In genomic region chr10:34539533-34540315, GRCh38 we compare ENCODE assay signal across 8 cellular contexts.
DNase-seq lines count a peak whose midpoint lies in the region; ATAC-seq and TF ChIP-seq lines count a peak whose summit lies in the region.

No MANE protein-coding gene starts in this region.

- peaks cover 0 to 2% (median 0%) of the 10 kb centered on the region in 4 donors for H3K4me1 Mint-ChIP-seq in CD4-positive, alpha-beta memory T cell
- H3K4me1 Mint-ChIP-seq in activated naive CD8-positive, alpha-beta T cell treated with anti-CD3 and anti-CD28 coated beads for 36 hours = no peaks in the 10 kb centered on the region

- no peak overlapping the region for H2BK5ac ChIP-seq in mesenchymal stem cell (ENCODE audit: low read depth, low read length, poor library complexity, severe bottlenecking)

- H3K4me1 ChIP-seq in CD4-positive, alpha-beta memory T cell (ENCODE audit: insufficient read depth, low read length) = no peaks in the 10 kb centered on the region
- peaks cover 6% of the 10 kb centered on the region for H3K4me1 ChIP-seq in body of pancreas
- peaks cover 7% of the 10 kb centered on the region for H3K4me1 ChIP-seq in mesenchymal stem cell (ENCODE audit: control insufficient read depth, insufficient read depth, low read depth, low read length)

- peaks cover 0 to 5% of the 10 kb centered on the region in 2 donors for H3K27me3 Mint-ChIP-seq in CD4-positive, alpha-beta memory T cell
- H3K27me3 Mint-ChIP-seq in activated naive CD8-positive, alpha-beta T cell treated with anti-CD3 and anti-CD28 coated beads for 36 hours = no peaks in the 10 kb centered on the region

- H3K9me3 Mint-ChIP-seq in CD4-positive, alpha-beta memory T cell = no peaks in the 10 kb centered on the region
- H3K9me3 Mint-ChIP-seq in activated naive CD8-positive, alpha-beta T cell treated with anti-CD3 and anti-CD28 coated beads for 36 hours = no peaks in the 10 kb centered on the region

- no peaks in the 10 kb centered on the region for H3K27me3 ChIP-seq in CD4-positive, alpha-beta memory T cell (ENCODE audit: insufficient read depth, low read length)
- H3K27me3 ChIP-seq in body of pancreas = no peaks in the 10 kb centered on the region
- no peaks in the 10 kb centered on the region for H3K27me3 ChIP-seq in mesenchymal stem cell (ENCODE audit: control insufficient read depth in 1 of 2, insufficient read depth in 1 of 2, low read length in 2 of 2)

- no peaks in the 10 kb centered on the region for H3K9me3 ChIP-seq in CD4-positive, alpha-beta memory T cell (ENCODE audit: control insufficient read depth in 1 of 2, low read length in 2 of 2)
- no peaks in the 10 kb centered on the region for H3K9me3 ChIP-seq in body of pancreas
- H3K9me3 ChIP-seq in mesenchymal stem cell (ENCODE audit: control insufficient read depth, low read length) = no peaks in the 10 kb centered on the region

- peak; percentile 38 for ATAC-seq in body of pancreas
- no peak for ATAC-seq in HG03175 (IDR thresholded peaks at IDR 0.05; ENCODE audit: unreplicated experiment)

- POLR2A ChIA-PET in CD4-positive, alpha-beta memory T cell (lab: Charles Lee; ENCODE audit: partially characterized antibody) = no interaction called here

- intact Hi-C loops in CD4-positive, alpha-beta memory T cell (cut with micrococcal nuclease) = no loop called here
- intact Hi-C loops in body of pancreas (cut with DNase I) = no loop called here

- peak overlapping the region in 1 of 2 experiments; percentile 53 for H3K4ac ChIP-seq in mesenchymal stem cell (ENCODE audit: low read depth in 1 of 2, low read length in 2 of 2)

- H4K91ac ChIP-seq in mesenchymal stem cell (ENCODE audit: low read length) = peak overlapping the region; percentile 41

- H2BK15ac ChIP-seq in mesenchymal stem cell (ENCODE audit: low read depth, poor library complexity, severe bottlenecking) = peak overlapping the region; percentile 33

- no peak overlapping the region for H2AK5ac ChIP-seq in mesenchymal stem cell (ENCODE audit: low read length, severe bottlenecking)

- no peak overlapping the region for H3K27ac ChIP-seq in CD4-positive, alpha-beta memory T cell (ENCODE audit: low read depth, low read length)
- H3K27ac ChIP-seq in body of pancreas = no peak overlapping the region
- no peak overlapping the region for H3K27ac ChIP-seq in mesenchymal stem cell (ENCODE audit: low read length, poor library complexity, severe bottlenecking)

- H3K36me3 ChIP-seq in CD4-positive, alpha-beta memory T cell (ENCODE audit: insufficient read depth, low read length) = no peaks in the 10 kb centered on the region
- H3K36me3 ChIP-seq in body of pancreas (replicated peaks in 1 of 2; ENCODE audit: insufficient read depth in 1 of 2, low read depth in 2 of 2) = no peaks in the 10 kb centered on the region
- H3K36me3 ChIP-seq in mesenchymal stem cell (ENCODE audit: control insufficient read depth in 1 of 2, insufficient read depth in 2 of 2, low read depth in 1 of 2, low read length in 2 of 2) = peaks cover 0 to 3% of the 10 kb centered on the region in 2 experiments

- no peak for TF ChIP-seq POLR2A in body of pancreas (IDR thresholded peaks at IDR 0.05)

- no peak overlapping the region for H3K4me3 ChIP-seq in CD4-positive, alpha-beta memory T cell (ENCODE audit: low read length in 2 of 2)
- H3K4me3 ChIP-seq in HFF-Myc (replicated peaks; ENCODE audit: low read depth, low read length) (0 out of 2 replicates have a peak overlapping the region, but pooled peaks have one; percentile 8), body of pancreas (no peak overlapping the region), mesenchymal stem cell (ENCODE audit: insufficient read depth in 1 of 2, low read depth in 1 of 2, low read length in 2 of 2) (peak overlapping the region in 1 of 2 experiments; percentile 74)

- H3K79me1 ChIP-seq in mesenchymal stem cell (replicated peaks; ENCODE audit: low read length, poor library complexity, severe bottlenecking) = peaks cover 25% of the 10 kb centered on the region

- H3K4me3 Mint-ChIP-seq in CD4-positive, alpha-beta memory T cell = peak overlapping the region in 5 of 8 donors; percentile 5 to 72 (median 49)
- H3K4me3 Mint-ChIP-seq in activated naive CD8-positive, alpha-beta T cell treated with anti-CD3 and anti-CD28 coated beads for 36 hours = no peak overlapping the region

- peak overlapping the region; percentile 87 for H3K9ac ChIP-seq in mesenchymal stem cell (ENCODE audit: low read length)

- H3K23ac ChIP-seq in mesenchymal stem cell (ENCODE audit: low read length in 2 of 2) = peak overlapping the region in 1 of 2 experiments; percentile 3

- peak overlapping the region; percentile 48 for H4K8ac ChIP-seq in mesenchymal stem cell (ENCODE audit: low read length)

- H2AFZ ChIP-seq in mesenchymal stem cell (ENCODE audit: low read depth, low read length) = no peak overlapping the region

- no peak overlapping the region for H2BK120ac ChIP-seq in mesenchymal stem cell (ENCODE audit: low read depth, low read length)

- no peak overlapping the region for H3K14ac ChIP-seq in mesenchymal stem cell (ENCODE audit: low read length in 2 of 2)

- DNase-seq in CD4-positive, alpha-beta memory T cell = no peak
- no peak for DNase-seq in HFF-Myc (ENCODE audit: extremely low read depth, low read depth)
- DNase-seq in body of pancreas = peak in 1 of 4 donors; percentile 16
- peak; percentile 56 for DNase-seq in mesenchymal stem cell
- no peak for DNase-seq in SW480 (ENCODE audit: low spot score)
- no peak for DNase-seq in activated naive CD8-positive, alpha-beta T cell treated with anti-CD3 and anti-CD28 coated beads for 36 hours
- no peak for DNase-seq in effector CD8-positive, alpha-beta T cell (lab: John Stamatoyannopoulos, UW)

- peak overlapping the region; percentile 13 to 28 for H3K18ac ChIP-seq in mesenchymal stem cell (ENCODE audit: low read depth in 1 of 2, low read length in 2 of 2)

- TF ChIP-seq CTCF in HFF-Myc (IDR thresholded peaks at IDR 0.05; ENCODE audit: low read depth, low read length, missing control alignments) = no peak
- TF ChIP-seq CTCF in body of pancreas (IDR thresholded peaks at IDR 0.05) = no peak

- CTCF ChIA-PET in CD4-positive, alpha-beta memory T cell (lab: Charles Lee; ENCODE audit: partially characterized antibody) = no interaction called here

- no peaks in the 10 kb centered on the region for H3K36me3 Mint-ChIP-seq in CD4-positive, alpha-beta memory T cell
- H3K36me3 Mint-ChIP-seq in activated naive CD8-positive, alpha-beta T cell treated with anti-CD3 and anti-CD28 coated beads for 36 hours = no peaks in the 10 kb centered on the region

- 73 to 81% methylated on average over 13 of the region's 13 CpGs for WGBS in body of pancreas, 2 donors
- WGBS in mesenchymal stem cell = 79% methylated on average over 10 of the region's 13 CpGs

- H2BK12ac ChIP-seq in mesenchymal stem cell (ENCODE audit: low read length in 2 of 2) = no peak overlapping the region

- H3K4me2 ChIP-seq in mesenchymal stem cell (ENCODE audit: low read length, poor library complexity, severe bottlenecking) = no peak overlapping the region

- peak overlapping the region in 2 of 7 donors; percentile 49 to 73 for H3K27ac Mint-ChIP-seq in CD4-positive, alpha-beta memory T cell
- no peak overlapping the region for H3K27ac Mint-ChIP-seq in activated naive CD8-positive, alpha-beta T cell treated with anti-CD3 and anti-CD28 coated beads for 36 hours
